18 cellular contexts compared by ENCODE assay signal in genomic region chr12:97452230-97452629, GRCh38. TPM values are rescaled to one million over a fixed set of nuclear protein-coding genes. Genes with fewer than 3 reads are reported as not detected.
DNase-seq lines count a peak whose midpoint lies in the region; ATAC-seq and TF ChIP-seq lines count a peak whose summit lies in the region.
"Had no signal": no experiment of that assay in that cellular context is flagged by ENCODE, and none has a peak within 500 bp of the region (broad histone marks: within the 10 kb centered on the region; RNA-seq: fewer than 3 reads in every experiment).

No MANE protein-coding gene starts in this region.

- TF ChIP-seq CTCF in MCF 10A (IDR thresholded peaks at IDR 0.05; ENCODE audit: unreplicated experiment) (no peak), lower lobe of right lung (IDR thresholded peaks at IDR 0.05) (no peak)

- BruUV-seq in MCF 10A (replicated peaks; lab: Mats Ljungman, UMichigan) = no TSS peak

- no peak overlapping the region for H3K4me3 ChIP-seq in lower lobe of right lung

- H3K4me1 ChIP-seq in lower lobe of right lung = no peaks in the 10 kb centered on the region

- TF ChIP-seq POLR2A in GM18505 (IDR thresholded peaks at IDR 0.05; ENCODE audit: borderline replicate concordance, extremely low read depth, insufficient read depth, insufficient read length) = no peak

- no peaks in the 10 kb centered on the region for H3K27me3 ChIP-seq in lower lobe of right lung (ENCODE audit: low read depth)
- H3K27me3 ChIP-seq: brain microvascular endothelial cell had no signal

- H3K27me3 Mint-ChIP-seq in MCF 10A (ENCODE audit: insufficient read depth, unreplicated experiment) (peaks cover 50% of the 10 kb centered on the region), T-cell (peaks cover 0 to 6% of the 10 kb centered on the region in 2 donors)

- no peak overlapping the region for H3K27ac ChIP-seq in lower lobe of right lung
- H3K27ac ChIP-seq: brain microvascular endothelial cell had no signal

- H3K36me3 ChIP-seq in lower lobe of right lung = no peaks in the 10 kb centered on the region
- H3K36me3 ChIP-seq: brain microvascular endothelial cell had no signal

- ATAC-seq in GM18505 (IDR thresholded peaks at IDR 0.05; ENCODE audit: unreplicated experiment) (peak; percentile 90), GM19463 (IDR thresholded peaks at IDR 0.05; ENCODE audit: unreplicated experiment) (peak; percentile 66), HG02798 (IDR thresholded peaks at IDR 0.05; ENCODE audit: poor library complexity, unreplicated experiment) (peak; percentile 84), HG03457 (IDR thresholded peaks at IDR 0.05; ENCODE audit: unreplicated experiment) (peak; percentile 79), lower lobe of right lung (no peak), T-cell (replicated peaks in 1 of 4) (no peak)
- ATAC-seq: left cardiac atrium; naive thymus-derived CD8-positive, alpha-beta T cell had no signal

- CTCF ChIA-PET in MCF 10A (lab: Yijun Ruan, JAX) (no interaction called here), T-cell (lab: Charles Lee) (no interaction called here)

- intact Hi-C loops in MCF 10A (cut with micrococcal nuclease) (no loop called here), lower lobe of right lung (cut with DNase I) (no loop called here)

- H3K9me3 Mint-ChIP-seq in MCF 10A (ENCODE audit: unreplicated experiment) (no peaks in the 10 kb centered on the region), T-cell (peaks cover 0 to 15% (median 4%) of the 10 kb centered on the region in 3 donors)

- H3K36me3 Mint-ChIP-seq in MCF 10A (ENCODE audit: insufficient read depth, unreplicated experiment) = no peaks in the 10 kb centered on the region
- H3K36me3 Mint-ChIP-seq in T-cell = no peaks in the 10 kb centered on the region

- no peak overlapping the region for H3K4me3 Mint-ChIP-seq in MCF 10A (ENCODE audit: unreplicated experiment)
- no peak overlapping the region for H3K4me3 Mint-ChIP-seq in T-cell
- H3K4me3 Mint-ChIP-seq: naive thymus-derived CD8-positive, alpha-beta T cell had no signal

- H3K27ac Mint-ChIP-seq in MCF 10A (ENCODE audit: low read depth, unreplicated experiment) (no peak overlapping the region), T-cell (no peak overlapping the region)
- H3K27ac Mint-ChIP-seq: naive thymus-derived CD8-positive, alpha-beta T cell had no signal

- POLR2A ChIA-PET in MCF 10A (lab: Yijun Ruan, JAX) (interaction anchor here (0.6 kb wide), 1 partner anchor 716 kb away, joined by 3 read pairs; no protein-coding TSS in a partner anchor), T-cell (lab: Charles Lee) (no interaction called here)

- H3K4me1 Mint-ChIP-seq in MCF 10A (ENCODE audit: insufficient read depth, unreplicated experiment) = no peaks in the 10 kb centered on the region
- no peaks in the 10 kb centered on the region for H3K4me1 Mint-ChIP-seq in T-cell
- H3K4me1 Mint-ChIP-seq: naive thymus-derived CD8-positive, alpha-beta T cell had no signal

- DNase-seq in MCF 10A (ENCODE audit: unreplicated experiment) (no peak), lower lobe of right lung (no peak), mesenteric fat pad (ENCODE audit: low spot score) (no peak), T-cell (no peak)
- DNase-seq: activated CD4-positive, alpha-beta T cell treated with anti-CD3 and anti-CD28 coated beads for 48 hours; activated effector memory CD4-positive, alpha-beta T cell treated with Interleukin-2 at 50 U/mL for 16 hours; brain microvascular endothelial cell; DMS153; left cardiac atrium; naive thymus-derived CD8-positive, alpha-beta T cell; NCI-H226; stimulated activated CD4-positive, alpha-beta T cell treated with anti-CD3 and anti-CD28 coated beads, Interleukin-4, amount 100 ng/mL, for 1 hour had no signal

- no peaks in the 10 kb centered on the region for H3K9me3 ChIP-seq in lower lobe of right lung

RNA-seq across cellular contexts. Expression of gene RMST, which starts 10.4 kb away (rescaled TPM):
- not detected in 2 replicates for total RNA-seq in MCF 10A (2022)
- total RNA-seq in lower lobe of right lung = 14.6 TPM
- total RNA-seq in mesenteric fat pad = not detected
- not detected for total RNA-seq in T-cell
- total RNA-seq: HT-29; naive thymus-derived CD8-positive, alpha-beta T cell; T-helper 1 cell treated with Interleukin-12 subunit alpha and Interleukin-12 subunit beta and Interleukin-4 antibody, amounts not matched to agents 30 ng/mL and 1 ng/mL, for 36 hours had no signal

Comparison
In these comparisons a context has a peak if more than half of its experiments do, and no peak if none do; other contexts are left out.
1. ATAC-seq: peak in GM18505 (single experiment), GM19463 (single experiment), HG02798 (single experiment) and HG03457 (single experiment); none in lower lobe of right lung (0 of 2) and T-cell (0 of 4).
2. RNA of gene RMST, which starts 10.4 kb away (total RNA-seq): 14.6 TPM in lower lobe of right lung (single experiment); not detected in MCF 10A, not detected in mesenteric fat pad (single experiment) and not detected in T-cell; every median in the first group is over 10 times any median in the second.